9 cellular contexts compared by ENCODE assay signal in the genomic region with DNA sequence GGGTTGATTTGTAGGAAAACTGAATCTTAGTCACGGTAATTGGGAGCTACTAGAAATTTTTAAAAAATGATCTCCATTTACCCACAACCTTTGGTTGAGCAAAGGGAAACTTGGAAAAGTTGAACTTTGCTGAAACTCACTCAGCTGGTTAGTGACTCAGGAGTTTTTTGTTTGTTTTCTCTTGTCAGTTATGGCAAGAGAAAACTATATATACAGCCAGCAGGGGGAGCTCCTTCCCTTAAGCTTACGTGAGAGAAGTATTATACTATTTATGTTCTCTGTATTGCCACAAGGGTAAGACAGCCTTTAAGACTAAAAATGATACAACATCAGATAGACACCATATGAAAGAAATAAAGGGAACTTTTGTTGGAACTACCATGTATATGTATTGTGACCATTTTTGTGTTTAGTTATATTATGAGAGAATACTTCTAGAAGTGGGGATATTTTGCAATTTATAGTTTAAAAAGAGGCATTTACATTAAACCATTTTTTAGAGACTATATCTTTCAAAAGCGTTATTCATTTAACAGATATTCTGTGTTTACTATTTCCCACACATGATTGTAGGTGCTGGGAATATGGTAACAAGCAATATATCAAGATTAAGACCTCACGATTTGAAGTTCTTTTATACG. TPM values are rescaled to one million over a fixed set of nuclear protein-coding genes. Genes with fewer than 3 reads are reported as not detected.
DNase-seq lines count a peak whose midpoint lies in the region; ATAC-seq and TF ChIP-seq lines count a peak whose summit lies in the region.
"Had no signal": no experiment of that assay in that cellular context is flagged by ENCODE, and none has a peak within 500 bp of the region (broad histone marks: within the 10 kb centered on the region; RNA-seq: fewer than 3 reads in every experiment).

No MANE protein-coding gene starts in this region.

- no peak overlapping the region for H3K4me3 ChIP-seq in thoracic aorta

- no peak overlapping the region for H3K4me3 Mint-ChIP-seq in endothelial cell (ENCODE audit: unreplicated experiment)
- H3K4me3 Mint-ChIP-seq: dendritic cell treated with granulocyte-macrophage colony-stimulating factor and Interleukin-4, amounts not matched to agents 40 ng/mL and 50 ng/mL, for 4 days had no signal

- peak; percentile 74 for TF ChIP-seq CTCF in endothelial cell (IDR thresholded peaks at IDR 0.05; ENCODE audit: unreplicated experiment)
- TF ChIP-seq CTCF in thoracic aorta (IDR thresholded peaks at IDR 0.05): peak; percentile 75

- peaks cover 0 to 4% of the 10 kb centered on the region in 2 donors for H3K4me1 ChIP-seq in thoracic aorta (ENCODE audit: control insufficient read depth in 1 of 2, low read depth in 2 of 2)

- peaks cover 3% of the 10 kb centered on the region for H3K27me3 Mint-ChIP-seq in endothelial cell (ENCODE audit: unreplicated experiment)

- no peaks in the 10 kb centered on the region for H3K36me3 ChIP-seq in thoracic aorta

- DNase-seq in COR-L47 (lab: John Stamatoyannopoulos, UW): peak; percentile 80
- DNase-seq in NCI-H510A (lab: John Stamatoyannopoulos, UW): peak; percentile 72
- peak; percentile 66 for DNase-seq in endothelial cell (ENCODE audit: low spot score)
- DNase-seq in mucosa of gallbladder (ENCODE audit: low spot score): peak; percentile 89
- no peak for DNase-seq in thoracic aorta (ENCODE audit: low spot score)

- no peaks in the 10 kb centered on the region for H3K9me3 Mint-ChIP-seq in endothelial cell (ENCODE audit: unreplicated experiment)
- H3K9me3 Mint-ChIP-seq: dendritic cell treated with granulocyte-macrophage colony-stimulating factor and Interleukin-4, amounts not matched to agents 40 ng/mL and 50 ng/mL, for 4 days had no signal

- no peaks in the 10 kb centered on the region for H3K9me3 ChIP-seq in thoracic aorta

- no peak overlapping the region for H3K27ac Mint-ChIP-seq in endothelial cell (ENCODE audit: unreplicated experiment)

- no peaks in the 10 kb centered on the region for H3K27me3 ChIP-seq in thoracic aorta (replicated peaks; ENCODE audit: insufficient read depth)

- ATAC-seq in GM19438 (IDR thresholded peaks at IDR 0.05; ENCODE audit: low read depth, unreplicated experiment): peak; percentile 67
- ATAC-seq in HG03521 (IDR thresholded peaks at IDR 0.05; ENCODE audit: unreplicated experiment): peak; percentile 73
- peak; percentile 81 to 92 for ATAC-seq in activated CD4-positive, CD25-positive, alpha-beta regulatory T cell treated with anti-CD3 and anti-CD28 coated beads, Interleukin-2, amount 50 U/mL, for 24 hours
- ATAC-seq in thoracic aorta (ENCODE audit: insufficient number of reproducible peaks, low FRiP score, low read depth): no peak

- no peak overlapping the region for H3K27ac ChIP-seq in thoracic aorta

- no peaks in the 10 kb centered on the region for H3K36me3 Mint-ChIP-seq in endothelial cell (ENCODE audit: low read depth, unreplicated experiment)

- H3K4me1 Mint-ChIP-seq in endothelial cell (ENCODE audit: unreplicated experiment): peaks cover 4% of the 10 kb centered on the region

RNA-seq across cellular contexts. Expression of a gene that starts 28.1 kb away (rescaled TPM):
- total RNA-seq in endothelial cell (ENCODE audit: unreplicated experiment) (3.6 TPM), mucosa of gallbladder (17.1 TPM), thoracic aorta (10 to 100 TPM in 1 of 2 donors, 1 to 10 TPM in 1; 7.6 to 19.0 TPM)

RNA-seq across cellular contexts. Expression of a gene that starts 37.1 kb away (rescaled TPM):
- total RNA-seq in endothelial cell (ENCODE audit: unreplicated experiment) (80.2 TPM), mucosa of gallbladder (126 TPM), thoracic aorta (100 to 1,000 TPM; 107 to 125 TPM)
